8 cellular contexts compared by ENCODE assay signal in the genomic region with DNA sequence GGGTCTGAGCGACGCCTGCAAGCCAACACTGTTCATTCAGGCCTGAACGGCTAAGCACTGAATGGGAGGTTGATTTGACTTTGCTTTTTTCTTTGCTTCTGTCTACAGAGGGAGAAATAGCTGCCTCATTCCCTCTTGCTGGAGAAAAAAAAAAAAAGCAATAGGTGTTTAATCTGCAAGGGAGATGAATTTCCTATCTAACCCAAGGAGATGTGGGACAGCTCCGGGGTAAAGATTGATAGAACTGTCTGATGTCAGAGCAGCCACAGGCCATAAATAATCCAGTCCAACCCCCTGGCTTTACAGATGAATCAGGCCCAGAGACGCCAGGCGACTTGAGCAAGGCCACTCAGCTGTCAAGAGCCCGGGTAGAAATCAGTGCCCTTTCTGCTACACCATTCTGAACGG.
DNase-seq lines count a peak whose midpoint lies in the region; ATAC-seq and TF ChIP-seq lines count a peak whose summit lies in the region.

No MANE protein-coding gene starts in this region.

- H4K20me1 ChIP-seq in neural cell (ENCODE audit: insufficient read depth), result no peaks in the 10 kb centered on the region

- H3K27me3 Mint-ChIP-seq in CD4-positive, CD25-positive, alpha-beta regulatory T cell, result no peaks in the 10 kb centered on the region

- H3K9me3 ChIP-seq in CD4-positive, CD25-positive, alpha-beta regulatory T cell (ENCODE audit: control insufficient read depth in 2 of 2, low read length in 2 of 2), result no peaks in the 10 kb centered on the region
- no peaks in the 10 kb centered on the region for H3K9me3 ChIP-seq in neural cell (ENCODE audit: low read length)

- peak overlapping the region; percentile 87 for H3K4me2 ChIP-seq in neural cell (ENCODE audit: low read length)

- TF ChIP-seq CTCF in dorsolateral prefrontal cortex (IDR thresholded peaks at IDR 0.05 in 54 of 56, conservative IDR thresholded peaks at IDR 0.05 in 2 of 56; ENCODE audit: low read depth in 1 of 56, partially characterized antibody in 56 of 56) (peak in 1 of 56 donors; percentile 1), neural cell (IDR thresholded peaks at IDR 0.05; ENCODE audit: poor library complexity, severe bottlenecking) (no peak)

- H3K9me2 ChIP-seq in neural cell (ENCODE audit: insufficient read depth, low read length), result no peaks in the 10 kb centered on the region

- H3K36me3 ChIP-seq in CD4-positive, CD25-positive, alpha-beta regulatory T cell (ENCODE audit: control insufficient read depth, insufficient read depth, low read length), result no peaks in the 10 kb centered on the region
- no peaks in the 10 kb centered on the region for H3K36me3 ChIP-seq in neural cell (ENCODE audit: insufficient read depth, low read length)

- peak overlapping the region; percentile 83 for H3K9ac ChIP-seq in neural cell (ENCODE audit: low read length)

- no peak for TF ChIP-seq EP300 in neural cell (conservative IDR thresholded peaks at IDR 0.05; ENCODE audit: poor library complexity, severe bottlenecking)

- H3K79me2 ChIP-seq in neural cell (replicated peaks; ENCODE audit: insufficient read depth, low read length), result no peaks in the 10 kb centered on the region

- H3K4me1 ChIP-seq in CD4-positive, CD25-positive, alpha-beta regulatory T cell (ENCODE audit: control insufficient read depth, insufficient read depth, low read length, poor library complexity, severe bottlenecking), result peaks cover 18% of the 10 kb centered on the region

- peaks cover 0 to 18% (median 14%) of the 10 kb centered on the region in 4 donors for H3K4me1 Mint-ChIP-seq in CD4-positive, CD25-positive, alpha-beta regulatory T cell

- peak overlapping the region; percentile 59 to 90 (median 82) for H3K4me3 Mint-ChIP-seq in CD4-positive, CD25-positive, alpha-beta regulatory T cell

- peak in 1 of 2 donors; percentile 0 for ATAC-seq in CD4-positive, CD25-positive, alpha-beta regulatory T cell (ENCODE audit: low read depth in 2 of 2)
- no peak for ATAC-seq in GM18858 (IDR thresholded peaks at IDR 0.05; ENCODE audit: unreplicated experiment)

- H3F3A ChIP-seq in neural cell (ENCODE audit: insufficient read depth, low read length, poor library complexity, severe bottlenecking), result peaks cover 13% of the 10 kb centered on the region

- peaks cover 0 to 4% (median 0%) of the 10 kb centered on the region in 7 donors for H3K9me3 Mint-ChIP-seq in CD4-positive, CD25-positive, alpha-beta regulatory T cell

- TF ChIP-seq RAD21 in neural cell (conservative IDR thresholded peaks at IDR 0.05), result peak; percentile 45

- no peak for DNase-seq in CD4-positive, CD25-positive, alpha-beta regulatory T cell
- DNase-seq in NCI-H226 (peak; percentile 10), dorsolateral prefrontal cortex (no peak), NCI-H774 (lab: John Stamatoyannopoulos, UW) (no peak), NCI-H748 treated with DMSO at 0.1 percent for 48 hours (lab: John Stamatoyannopoulos, UW) (no peak)
- no peak for DNase-seq in activated CD4-positive, CD25-positive, alpha-beta regulatory T cell (lab: John Stamatoyannopoulos, UW)

- no peaks in the 10 kb centered on the region for H3K27me3 ChIP-seq in CD4-positive, CD25-positive, alpha-beta regulatory T cell (ENCODE audit: control insufficient read depth, insufficient read depth, low read length)
- H3K27me3 ChIP-seq in dorsolateral prefrontal cortex, result no peaks in the 10 kb centered on the region
- H3K27me3 ChIP-seq in neural cell (ENCODE audit: insufficient read depth, low read depth, low read length), result no peaks in the 10 kb centered on the region

- H3K27ac Mint-ChIP-seq in CD4-positive, CD25-positive, alpha-beta regulatory T cell, result peak overlapping the region; percentile 67 to 98 (median 97)

- intact Hi-C loops in dorsolateral prefrontal cortex (cut with DNase I), result loop anchor here (2.0 to 5.0 kb wide), 3 partner anchors 443 to 976 kb away; partner anchors contain the start of gene ZEB1 (in 1 of the 2)

- H3K4me3 ChIP-seq in CD4-positive, CD25-positive, alpha-beta regulatory T cell (ENCODE audit: low read depth, low read length), result peak overlapping the region; percentile 70
- H3K4me3 ChIP-seq in dorsolateral prefrontal cortex (peak overlapping the region; percentile 43 to 98 (median 89)), neural cell (ENCODE audit: low read length) (peak overlapping the region; percentile 97)

- peak overlapping the region; percentile 93 for H3K27ac ChIP-seq in CD4-positive, CD25-positive, alpha-beta regulatory T cell (ENCODE audit: insufficient read depth, low read length, poor library complexity, severe bottlenecking)
- H3K27ac ChIP-seq in dorsolateral prefrontal cortex, result peak overlapping the region; percentile 70 to 98 (median 91)
- peak overlapping the region; percentile 99 for H3K27ac ChIP-seq in neural cell (ENCODE audit: low read length)

- H2AFZ ChIP-seq in neural cell (ENCODE audit: low read depth, low read length), result peak overlapping the region; percentile 56

- H3K36me3 Mint-ChIP-seq in CD4-positive, CD25-positive, alpha-beta regulatory T cell, result no peaks in the 10 kb centered on the region

TF ChIP-seq in neural cell, 6 proteins besides CTCF, POLR2A, EP300 and RAD21:
- no peak for TF ChIP-seq REST (IDR thresholded peaks at IDR 0.05; ENCODE audit: borderline replicate concordance)
- peak; percentile 43 for TF ChIP-seq SMC3 (conservative IDR thresholded peaks at IDR 0.05; ENCODE audit: poor library complexity)
